9 cellular contexts compared by ENCODE assay signal in genomic region chr6:10413850-10414765, GRCh38.
A peak's percentile ranks its signal among the peaks of the same experiment; 100 is the strongest.
DNase-seq lines count a peak whose midpoint lies in the region; TF ChIP-seq lines count a peak whose summit lies in the region.
"Had no signal": no experiment of that assay in that cellular context is flagged by ENCODE, and none has a peak within 500 bp of the region (broad histone marks: within the 10 kb centered on the region; RNA-seq: fewer than 3 reads in every experiment).

No MANE protein-coding gene starts in this region.

- DNase-seq in 8988T, result peak; percentile 81
- peak; percentile 74 for DNase-seq in ELF-1 (ENCODE audit: low read depth, low spot score)
- DNase-seq in putamen (ENCODE audit: low spot score), result no peak
- DNase-seq in stimulated activated naive CD4-positive, alpha-beta T cell treated with Interleukin-2 at 50 U/mL for 16 hours (lab: John Stamatoyannopoulos, UW), result no peak
- no peak for DNase-seq in RPMI8226
- no peak for DNase-seq in DMS153 (lab: John Stamatoyannopoulos, UW)
- DNase-seq: activated effector memory CD4-positive, alpha-beta T cell treated with anti-CD3 and anti-CD28 coated beads, Interleukin-2, amount 50 U/mL, for 16 hours had no signal

- 0 out of 2 replicates have a peak, but pooled peaks have one; percentile 19 for TF ChIP-seq CTCF in VCaP (conservative IDR thresholded peaks at IDR 0.05)

- no peaks in the 10 kb centered on the region for H3K36me3 ChIP-seq in iPS-15b (ENCODE audit: control insufficient read depth, insufficient read depth, low read length)

- H3K9ac ChIP-seq in iPS-15b (ENCODE audit: low read depth, low read length), result no peak overlapping the region

- H3K27ac ChIP-seq in VCaP, result peak overlapping the region; percentile 87

- no peaks in the 10 kb centered on the region for H3K9me3 ChIP-seq in iPS-15b (ENCODE audit: control insufficient read depth, insufficient read depth, low read length)

- H3K27me3 ChIP-seq in iPS-15b (ENCODE audit: control insufficient read depth, insufficient read depth, low read length), result peaks cover 95% of the 10 kb centered on the region

- H3K4me3 ChIP-seq in iPS-15b (ENCODE audit: low read depth, low read length), result peak overlapping the region; percentile 27

- H3K4me1 ChIP-seq in iPS-15b (ENCODE audit: control insufficient read depth, insufficient read depth, low read length), result peaks cover 26% of the 10 kb centered on the region

Comparison
In these comparisons a context has a peak if more than half of its experiments do, and no peak if none do; other contexts are left out.
1. DNase-seq: peak in 8988T (single experiment) and ELF-1 (single experiment); none in putamen (single experiment), stimulated activated naive CD4-positive, alpha-beta T cell treated with Interleukin-2 at 50 U/mL for 16 hours (single experiment), RPMI8226 (single experiment) and DMS153 (single experiment).